In genomic region chr11:123478352-123478986, GRCh38 we compare ENCODE assay signal across 8 cellular contexts. TPM values are rescaled to one million over a fixed set of nuclear protein-coding genes. Genes with fewer than 3 reads are reported as not detected.
DNase-seq lines count a peak whose midpoint lies in the region; ATAC-seq and TF ChIP-seq lines count a peak whose summit lies in the region.

No MANE protein-coding gene starts in this region.

- H4K20me1 ChIP-seq in SU-DHL-6 (ENCODE audit: low read depth, low read length): no peaks in the 10 kb centered on the region

- H2AFZ ChIP-seq in SU-DHL-6 (ENCODE audit: low read depth, low read length, severe bottlenecking): peak overlapping the region; percentile 66

- DNase-seq in 8988T (peak; percentile 59), GM06990 (ENCODE audit: extremely low read depth, insufficient read length) (peak; percentile 67), NCI-H1436 (lab: John Stamatoyannopoulos, UW) (peak; percentile 60), kidney epithelial cell (ENCODE audit: low read depth) (no peak)
- DNase-seq in central memory CD8-positive, alpha-beta T cell (ENCODE audit: low spot score in 2 of 2): peak in 1 of 2 donors; percentile 23
- DNase-seq in stimulated activated CD4-positive, alpha-beta T cell treated with anti-CD3 and anti-CD28 coated beads, Interleukin-1b, Interleukin-23, amount 100 ng/mL, for 48 hours: peak; percentile 13

- H3K9ac ChIP-seq in SU-DHL-6 (ENCODE audit: low read length): peak overlapping the region; percentile 41

- H3K9me3 Mint-ChIP-seq in central memory CD8-positive, alpha-beta T cell: no peaks in the 10 kb centered on the region

- no peaks in the 10 kb centered on the region for H3K9me2 ChIP-seq in SU-DHL-6 (replicated peaks; ENCODE audit: insufficient read depth, low read length)

- no peaks in the 10 kb centered on the region for H3K9me3 ChIP-seq in SU-DHL-6 (ENCODE audit: insufficient read depth, low read length)

- peaks cover 3% of the 10 kb centered on the region for H3K36me3 Mint-ChIP-seq in central memory CD8-positive, alpha-beta T cell (ENCODE audit: insufficient read depth)

- H3K27ac ChIP-seq in SU-DHL-6 (ENCODE audit: low read depth, low read length): peak overlapping the region; percentile 98

- ATAC-seq in central memory CD8-positive, alpha-beta T cell (replicated peaks; ENCODE audit: extremely low read depth, poor library complexity, severe bottlenecking): no peak
- no peak for ATAC-seq in GM21737 (IDR thresholded peaks at IDR 0.05; ENCODE audit: unreplicated experiment)

- H3K27ac Mint-ChIP-seq in central memory CD8-positive, alpha-beta T cell (ENCODE audit: low read depth): peak overlapping the region; percentile 84

- peaks cover 32% of the 10 kb centered on the region for H3K4me1 Mint-ChIP-seq in central memory CD8-positive, alpha-beta T cell

- H3K27me3 Mint-ChIP-seq in central memory CD8-positive, alpha-beta T cell: no peaks in the 10 kb centered on the region

- H3F3A ChIP-seq in SU-DHL-6 (ENCODE audit: insufficient read depth): peaks cover 18% of the 10 kb centered on the region

- peaks cover 9% of the 10 kb centered on the region; the same call in 1 of the 2 replicates for H3K79me2 ChIP-seq in SU-DHL-6 (ENCODE audit: insufficient read depth, low read length)

- peak overlapping the region; percentile 41 for H3K4me3 Mint-ChIP-seq in central memory CD8-positive, alpha-beta T cell

- TF ChIP-seq CTCF in GM06990 (IDR thresholded peaks at IDR 0.05; ENCODE audit: insufficient read depth, low read length, poor library complexity, severe bottlenecking) (peak; percentile 51), SU-DHL-6 (IDR thresholded peaks at IDR 0.05; ENCODE audit: insufficient read depth, low read length, poor library complexity, severe bottlenecking) (peak; percentile 53), kidney epithelial cell (IDR thresholded peaks at IDR 0.05; ENCODE audit: insufficient read depth, low read length, poor library complexity, severe bottlenecking) (peak; percentile 75)

- H3K36me3 ChIP-seq in GM06990 (ENCODE audit: control insufficient read depth, insufficient read depth, low read length) (no peaks in the 10 kb centered on the region), SU-DHL-6 (ENCODE audit: low read length) (no peaks in the 10 kb centered on the region), kidney epithelial cell (ENCODE audit: control insufficient read depth, insufficient read depth, low read length) (no peaks in the 10 kb centered on the region)

- H3K27me3 ChIP-seq in GM06990 (replicated peaks; ENCODE audit: control insufficient read depth, insufficient read depth, low read length) (no peaks in the 10 kb centered on the region), SU-DHL-6 (ENCODE audit: low read length) (no peaks in the 10 kb centered on the region), kidney epithelial cell (ENCODE audit: control insufficient read depth, insufficient read depth, low read length) (no peaks in the 10 kb centered on the region)

- peak overlapping the region; percentile 62 for H3K4me2 ChIP-seq in SU-DHL-6 (ENCODE audit: low read depth, low read length, poor library complexity, severe bottlenecking)

- H3K4me3 ChIP-seq in GM06990 (replicated peaks; ENCODE audit: low read depth, low read length) (peak overlapping the region; percentile 12), SU-DHL-6 (ENCODE audit: insufficient read depth, low read length, poor library complexity, severe bottlenecking) (no peak overlapping the region), kidney epithelial cell (ENCODE audit: low read depth, low read length) (no peak overlapping the region)

RNA-seq across cellular contexts. Expression of gene GRAMD1B, which starts 48.4 kb away (rescaled TPM):
- total RNA-seq in kidney epithelial cell: 3.4 and 8.8 TPM in 2 replicates
